Comparison of ENCODE assay signal across 19 cellular contexts in the genomic region with DNA sequence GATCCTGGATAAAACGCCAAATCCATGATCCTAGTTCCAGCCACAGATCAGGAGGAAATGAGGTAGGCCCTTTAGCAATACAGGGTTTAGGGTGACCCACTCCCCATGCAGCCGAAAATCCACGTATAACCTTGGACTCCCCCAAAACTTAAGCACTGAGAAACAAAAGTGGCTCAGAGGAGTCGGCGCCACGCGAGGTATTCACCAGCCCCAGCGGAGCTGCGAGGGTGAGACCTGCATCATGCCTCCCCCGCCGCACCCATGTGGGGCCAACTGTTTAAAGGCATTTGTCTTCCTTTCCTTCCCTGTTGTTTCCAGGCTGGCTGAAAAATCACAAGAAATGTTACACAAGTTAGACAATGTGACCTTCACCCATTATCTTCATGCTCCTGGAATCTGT.
"Had no signal": no experiment of that assay in that cellular context is flagged by ENCODE, and none has a peak within 500 bp of the region (broad histone marks: within the 10 kb centered on the region; RNA-seq: fewer than 3 reads in every experiment).

No MANE protein-coding gene starts in this region.

- H3K36me3 ChIP-seq: adrenal gland, spleen, tibial nerve had no signal

- H3K27ac Mint-ChIP-seq: activated naive CD4-positive, alpha-beta T cell treated with anti-CD3 and anti-CD28 coated beads, Interleukin-2, amount 50 U/mL, for 72 hours; nephron progenitor cell had no signal

- H3K27me3 ChIP-seq: adrenal gland, foreskin keratinocyte, hepatocyte, spleen, tibial nerve had no signal

- DNase-seq: activated CD4-positive, alpha-beta T cell treated with anti-CD3 and anti-CD28 coated beads for 1 hour; activated CD4-positive, alpha-beta T cell treated with anti-CD3 and anti-CD28 coated beads, Interleukin-2, amount 50 U/mL, for 48 hours; activated gamma-delta T cell; dermis blood vessel endothelial cell; foreskin keratinocyte; islet precursor cell; mammary epithelial cell; nephron progenitor cell; occipital lobe; retina; spleen; stimulated activated CD8-positive, alpha-beta memory T cell treated with anti-CD3 and anti-CD28 coated beads, Interleukin-4, amount 100 ng/mL, for 48 hours; stimulated activated naive CD8-positive, alpha-beta T cell treated with anti-CD3 and anti-CD28 coated beads, Interleukin-15, Interleukin-2, amounts not matched to agents 100 U/mL and 50 U/mL, for 24 hours; substantia nigra had no signal

- H3K4me3 ChIP-seq: adrenal gland, hepatocyte, spleen, tibial nerve had no signal

- ATAC-seq: activated naive CD4-positive, alpha-beta T cell treated with anti-CD3 and anti-CD28 coated beads, Interleukin-2, amount 50 U/mL, for 72 hours; foreskin keratinocyte; stimulated activated naive CD8-positive, alpha-beta T cell treated with anti-CD3 and anti-CD28 coated beads, Interleukin-15, Interleukin-2, amounts not matched to agents 100 U/mL and 50 U/mL, for 24 hours had no signal

- H3K9me3 ChIP-seq: adrenal gland, spleen, tibial nerve had no signal

- H3K9me3 Mint-ChIP-seq: activated naive CD4-positive, alpha-beta T cell treated with anti-CD3 and anti-CD28 coated beads, Interleukin-2, amount 50 U/mL, for 72 hours; nephron progenitor cell had no signal

- H3K4me1 ChIP-seq: adrenal gland, foreskin keratinocyte had no signal

- H3K27ac ChIP-seq: adrenal gland, epithelial cell of prostate, foreskin keratinocyte, hepatocyte, spleen, tibial nerve had no signal

- H3K4me3 Mint-ChIP-seq: nephron progenitor cell had no signal
